In genomic region chr6:42564496-42564890, GRCh38 we compare ENCODE assay signal across 8 cellular contexts. TPM values are rescaled to one million over a fixed set of nuclear protein-coding genes. Genes with fewer than 3 reads are reported as not detected.
DNase-seq lines count a peak whose midpoint lies in the region; ATAC-seq and TF ChIP-seq lines count a peak whose summit lies in the region.

No MANE protein-coding gene starts in this region.

- H3K4me1 ChIP-seq in ACC112 (ENCODE audit: control insufficient read depth, insufficient read depth, low read length, unreplicated experiment) (peaks cover 6% of the 10 kb centered on the region), duodenal mucosa (ENCODE audit: control insufficient read depth in 1 of 2, insufficient read depth in 2 of 2, low read length in 2 of 2) (peaks cover 14 to 16% of the 10 kb centered on the region in 2 donors)

- peaks cover 15% of the 10 kb centered on the region for H3K36me3 Mint-ChIP-seq in nephron (ENCODE audit: low read depth)

- peak overlapping the region; percentile 80 for H2AFZ ChIP-seq in ACC112 (ENCODE audit: low read length, unreplicated experiment)

- H3K4me3 ChIP-seq in ACC112 (ENCODE audit: low read depth, low read length) (peak overlapping the region; percentile 93), duodenal mucosa (ENCODE audit: low read depth in 1 of 2, low read length in 2 of 2) (peak overlapping the region; percentile 86 to 98)

- H3K4me3 Mint-ChIP-seq in nephron, result peak overlapping the region; percentile 96 to 99 (median 96)

- no peaks in the 10 kb centered on the region for H3K9me3 Mint-ChIP-seq in nephron

- no peak for TF ChIP-seq CTCF in nephron (IDR thresholded peaks at IDR 0.05; ENCODE audit: unreplicated experiment in 3 of 3)

- peak overlapping the region; percentile 98 to 100 for H3K9ac ChIP-seq in duodenal mucosa (ENCODE audit: low read depth in 1 of 2, low read length in 2 of 2)

- peak overlapping the region; percentile 89 to 99 (median 97) for H3K27ac Mint-ChIP-seq in nephron

- H3K27ac ChIP-seq in ACC112 (ENCODE audit: low read depth, low read length) (peak overlapping the region; percentile 67), duodenal mucosa (ENCODE audit: low read depth, low read length) (peak overlapping the region; percentile 98)

- H3K27me3 Mint-ChIP-seq in nephron (ENCODE audit: low read depth), result no peaks in the 10 kb centered on the region

- peaks cover 47% of the 10 kb centered on the region for H3K79me2 ChIP-seq in ACC112 (ENCODE audit: control insufficient read depth, insufficient read depth, low read length, unreplicated experiment)

- DNase-seq in NCI-H526 treated with DMSO at 0.1 percent for 48 hours (lab: John Stamatoyannopoulos, UW), result peak; percentile 38
- DNase-seq in AG20443 (ENCODE audit: low spot score), result no peak
- no peak for DNase-seq in mesenteric fat pad (ENCODE audit: low spot score)

- ATAC-seq in GM19351 (IDR thresholded peaks at IDR 0.05; ENCODE audit: unreplicated experiment) (peak; percentile 19), HG02970 (IDR thresholded peaks at IDR 0.05; ENCODE audit: low FRiP score, unreplicated experiment) (no peak)

- peaks cover 11% of the 10 kb centered on the region for H3K4me1 Mint-ChIP-seq in nephron

- H3K27me3 ChIP-seq in ACC112 (ENCODE audit: insufficient read depth, low read length), result no peaks in the 10 kb centered on the region
- no peaks in the 10 kb centered on the region for H3K27me3 ChIP-seq in duodenal mucosa (ENCODE audit: control insufficient read depth in 1 of 2, insufficient read depth in 2 of 2, low read length in 2 of 2)

- H3K36me3 ChIP-seq in ACC112 (ENCODE audit: insufficient read depth, low read length) (no peaks in the 10 kb centered on the region), duodenal mucosa (ENCODE audit: control insufficient read depth in 1 of 2, insufficient read depth in 2 of 2, low read length in 2 of 2) (no peaks in the 10 kb centered on the region)

- H3K9me3 ChIP-seq in duodenal mucosa (ENCODE audit: control insufficient read depth in 1 of 2, low read length in 2 of 2), result no peaks in the 10 kb centered on the region

RNA-seq across cellular contexts. Expression of gene UBR2, which starts 0.7 kb away (rescaled TPM):
- total RNA-seq in mesenteric fat pad, result 26.7 TPM
